9 cellular contexts compared by ENCODE assay signal in genomic region chr7:35253680-35254495, GRCh38. TPM values are rescaled to one million over a fixed set of nuclear protein-coding genes. Genes with fewer than 3 reads are reported as not detected.
DNase-seq lines count a peak whose midpoint lies in the region; ATAC-seq and TF ChIP-seq lines count a peak whose summit lies in the region.
"Had no signal": no experiment of that assay in that cellular context is flagged by ENCODE, and none has a peak within 500 bp of the region (broad histone marks: within the 10 kb centered on the region; RNA-seq: fewer than 3 reads in every experiment).

Gene TBX20, minus strand, starts transcription at chr7:35254100. Its CDS starts 480 bp downstream, at chr7:35253620.

- peak; percentile 43 for TF ChIP-seq POLR2A in right lobe of liver (IDR thresholded peaks at IDR 0.05)

- WGBS in right lobe of liver (ENCODE audit: insufficient coverage, low coverage, low lambda C conversion rate, missing lambda C conversion rate) = 12% methylated on average over 14 of the region's 77 CpGs
- 3% methylated on average over 77 of the region's 77 CpGs for WGBS in thymus

- peak; percentile 80 for DNase-seq in activated CD4-positive, alpha-beta T cell treated with anti-CD3 and anti-CD28 coated beads, Interleukin-2, amount 10 ng/mL, durations not matched to agents 24 days and 14 days
- no peak for DNase-seq in activated CD4-positive, alpha-beta T cell treated with anti-CD3 and anti-CD28 coated beads for 1 hour
- DNase-seq in NCI-H510A treated with DMSO at 0.1 percent for 48 hours (lab: John Stamatoyannopoulos, UW) (peak; percentile 64), right lobe of liver (peak in 2 of 3 donors; percentile 50 to 56), foreskin melanocyte (no peak)
- no peak for DNase-seq in central memory CD8-positive, alpha-beta T cell (ENCODE audit: low spot score in 2 of 2)

- H3K36me3 ChIP-seq in right lobe of liver = no peaks in the 10 kb centered on the region
- H3K36me3 ChIP-seq in thymus (ENCODE audit: control insufficient read depth, insufficient read depth) = no peaks in the 10 kb centered on the region

- peaks cover 87% of the 10 kb centered on the region for H3K27me3 Mint-ChIP-seq in activated CD4-positive, alpha-beta T cell treated with anti-CD3 and anti-CD28 coated beads, Interleukin-2, amount 10 ng/mL, durations not matched to agents 24 days and 14 days
- peaks cover 88% of the 10 kb centered on the region for H3K27me3 Mint-ChIP-seq in central memory CD8-positive, alpha-beta T cell

- H3K27ac ChIP-seq in right lobe of liver = peak within 1 kb of the TSS in 1 of 3 donors; percentile 13
- no peak within 1 kb of the TSS for H3K27ac ChIP-seq in thymus (ENCODE audit: low read depth)

- H3K9me3 Mint-ChIP-seq in activated CD4-positive, alpha-beta T cell treated with anti-CD3 and anti-CD28 coated beads, Interleukin-2, amount 10 ng/mL, durations not matched to agents 24 days and 14 days = peaks cover 23% of the 10 kb centered on the region
- H3K9me3 Mint-ChIP-seq in central memory CD8-positive, alpha-beta T cell = no peaks in the 10 kb centered on the region

- peaks cover 0 to 16% (median 0%) of the 10 kb centered on the region in 4 donors for H3K4me1 ChIP-seq in right lobe of liver
- peaks cover 7% of the 10 kb centered on the region for H3K4me1 ChIP-seq in thymus (ENCODE audit: control insufficient read depth, insufficient read depth, low read length)

- peak within 1 kb of the TSS; percentile 73 for H3K4me3 Mint-ChIP-seq in activated CD4-positive, alpha-beta T cell treated with anti-CD3 and anti-CD28 coated beads, Interleukin-2, amount 10 ng/mL, durations not matched to agents 24 days and 14 days
- peak within 1 kb of the TSS; percentile 48 for H3K4me3 Mint-ChIP-seq in central memory CD8-positive, alpha-beta T cell

- intact Hi-C loops in activated CD4-positive, alpha-beta T cell treated with anti-CD3 and anti-CD28 coated beads, Interleukin-2, amount 10 ng/mL, durations not matched to agents 24 days and 14 days (cut with micrococcal nuclease) = no loop called here
- intact Hi-C loops in right lobe of liver (cut with DNase I) = no loop called here

- peak; percentile 24 for ATAC-seq in central memory CD8-positive, alpha-beta T cell (replicated peaks; ENCODE audit: extremely low read depth, poor library complexity, severe bottlenecking)
- ATAC-seq in right lobe of liver = peak; percentile 62 to 76 (median 70)
- ATAC-seq in HG03442 (IDR thresholded peaks at IDR 0.05; ENCODE audit: unreplicated experiment) = no peak

- H3K36me3 Mint-ChIP-seq in activated CD4-positive, alpha-beta T cell treated with anti-CD3 and anti-CD28 coated beads, Interleukin-2, amount 10 ng/mL, durations not matched to agents 24 days and 14 days (ENCODE audit: low read depth) = peaks cover 5% of the 10 kb centered on the region
- H3K36me3 Mint-ChIP-seq in central memory CD8-positive, alpha-beta T cell (ENCODE audit: insufficient read depth) = peaks cover 12% of the 10 kb centered on the region

- H3K9me3 ChIP-seq in right lobe of liver (no peaks in the 10 kb centered on the region), thymus (ENCODE audit: control insufficient read depth) (peaks cover 2% of the 10 kb centered on the region)

- TF ChIP-seq CTCF in right lobe of liver (IDR thresholded peaks at IDR 0.05) = no peak

- peaks cover 12% of the 10 kb centered on the region for H3K4me1 Mint-ChIP-seq in activated CD4-positive, alpha-beta T cell treated with anti-CD3 and anti-CD28 coated beads, Interleukin-2, amount 10 ng/mL, durations not matched to agents 24 days and 14 days
- no peaks in the 10 kb centered on the region for H3K4me1 Mint-ChIP-seq in central memory CD8-positive, alpha-beta T cell

- H3K4me3 ChIP-seq in right lobe of liver = peak within 1 kb of the TSS; percentile 27 to 42 (median 35)
- peak within 1 kb of the TSS; percentile 60 for H3K4me3 ChIP-seq in thymus (ENCODE audit: low read length)

- H3K27ac Mint-ChIP-seq in activated CD4-positive, alpha-beta T cell treated with anti-CD3 and anti-CD28 coated beads, Interleukin-2, amount 10 ng/mL, durations not matched to agents 24 days and 14 days = peak within 1 kb of the TSS; percentile 3
- no peak within 1 kb of the TSS for H3K27ac Mint-ChIP-seq in central memory CD8-positive, alpha-beta T cell (ENCODE audit: low read depth)

- H3K27me3 ChIP-seq in right lobe of liver (peaks cover 5 to 38% of the 10 kb centered on the region in 2 donors), thymus (ENCODE audit: control insufficient read depth, insufficient read depth) (peaks cover 84% of the 10 kb centered on the region)

RNA-seq across cellular contexts. Expression of gene TBX20, which starts in this region (rescaled TPM):
- 0.09 and 0.24 TPM in 2 replicates for total RNA-seq in activated CD4-positive, alpha-beta T cell treated with anti-CD3 and anti-CD28 coated beads, Interleukin-2, amount 10 ng/mL, durations not matched to agents 24 days and 14 days
- 1 to 10 TPM in 2 of 6 experiments, under 1 TPM in 4; 0.40 to 1.4 (median 0.94) TPM for total RNA-seq in right lobe of liver
- not detected for polyA plus RNA-seq in thymus
- total RNA-seq: activated CD8-positive, alpha-beta memory T cell treated with anti-CD3 and anti-CD28 coated beads for 36 hours had no signal

Comparison
In these comparisons a context has a peak if more than half of its experiments do, and no peak if none do; other contexts are left out.
1. Peak in DNase-seq in activated CD4-positive, alpha-beta T cell treated with anti-CD3 and anti-CD28 coated beads, Interleukin-2, amount 10 ng/mL, durations not matched to agents 24 days and 14 days; RNA of the gene not detected or under 1 TPM.
2. DNase-seq: peak in NCI-H510A treated with DMSO at 0.1 percent for 48 hours (single experiment) and right lobe of liver (2 of 3); none in activated CD4-positive, alpha-beta T cell treated with anti-CD3 and anti-CD28 coated beads for 1 hour (single experiment), central memory CD8-positive, alpha-beta T cell (0 of 2) and foreskin melanocyte (single experiment).